ENCODE assay signal across 1 cellular context in genomic region chr3:115814778-115815380, GRCh38.
TF ChIP-seq lines count a peak whose summit lies in the region.

No MANE protein-coding gene starts in this region.

TF ChIP-seq in WTC11, 78 proteins besides CTCF, POLR2A, EP300 and RAD21 (continued from another document):
- TF ChIP-seq USF1 (CRISPR knock-in tag; IDR thresholded peaks at IDR 0.05) (no peak), ATF6 (CRISPR knock-in tag; IDR thresholded peaks at IDR 0.05) (no peak), ZNF219 (CRISPR knock-in tag; IDR thresholded peaks at IDR 0.05; ENCODE audit: borderline replicate concordance) (no peak), TP53 (CRISPR knock-in tag; IDR thresholded peaks at IDR 0.05) (no peak), CREB1 (CRISPR knock-in tag; IDR thresholded peaks at IDR 0.05) (no peak)
